In genomic region chr11:123129920-123130319, GRCh38 we compare ENCODE assay signal across 14 cellular contexts.
DNase-seq lines count a peak whose midpoint lies in the region; ATAC-seq and TF ChIP-seq lines count a peak whose summit lies in the region.
"Had no signal": no experiment of that assay in that cellular context is flagged by ENCODE, and none has a peak within 500 bp of the region (broad histone marks: within the 10 kb centered on the region; RNA-seq: fewer than 3 reads in every experiment).

No MANE protein-coding gene starts in this region.

- H3K9ac ChIP-seq in SK-N-SH: peak overlapping the region; percentile 61

- TF ChIP-seq RAD21 in SK-N-SH (IDR thresholded peaks at IDR 0.05; ENCODE audit: low read length): no peak

- H4K20me1 ChIP-seq in SK-N-SH (ENCODE audit: insufficient read depth): no peaks in the 10 kb centered on the region

- CTCF ChIA-PET in SK-N-SH (lab: Yijun Ruan, JAX): interaction anchor here (1.2 kb wide), 1 partner anchor 117 kb away, joined by 3 read pairs; no protein-coding TSS in a partner anchor

- peaks cover 44% of the 10 kb centered on the region for H3F3A ChIP-seq in SK-N-SH (replicated peaks; ENCODE audit: insufficient read depth)

- H3K4me2 ChIP-seq in SK-N-SH: peak overlapping the region; percentile 59

- H3K4me3 ChIP-seq in SK-N-SH (ENCODE audit: low read depth in 2 of 2, low read length in 1 of 2) (no peak overlapping the region), fibroblast of the aortic adventitia (ENCODE audit: low read depth, low read length) (no peak overlapping the region), sigmoid colon (no peak overlapping the region)
- H3K4me3 ChIP-seq: thyroid gland had no signal

- peaks cover 78% of the 10 kb centered on the region for H3K79me2 ChIP-seq in SK-N-SH (ENCODE audit: insufficient read depth)

- H3K36me3 Mint-ChIP-seq in progenitor cell of endocrine pancreas (ENCODE audit: insufficient read depth): no peaks in the 10 kb centered on the region

- H3K27me3 ChIP-seq in SK-N-SH (ENCODE audit: insufficient read depth): no peaks in the 10 kb centered on the region
- H3K27me3 ChIP-seq in sigmoid colon: no peaks in the 10 kb centered on the region
- H3K27me3 ChIP-seq: thyroid gland had no signal

- no peak overlapping the region for H3K4me3 Mint-ChIP-seq in progenitor cell of endocrine pancreas (ENCODE audit: low read depth)
- H3K4me3 Mint-ChIP-seq: activated CD4-positive, alpha-beta T cell treated with anti-CD3 and anti-CD28 coated beads, Interleukin-2, amount 10 ng/mL, durations not matched to agents 24 days and 14 days; activated naive CD4-positive, alpha-beta T cell treated with anti-CD3 and anti-CD28 coated beads for 36 hours; H9 had no signal

- TF ChIP-seq CTCF in SK-N-SH (IDR thresholded peaks at IDR 0.05) (no peak), fibroblast of the aortic adventitia (IDR thresholded peaks at IDR 0.05; ENCODE audit: insufficient read depth, low read length) (no peak), sigmoid colon (IDR thresholded peaks at IDR 0.05) (no peak), progenitor cell of endocrine pancreas (IDR thresholded peaks at IDR 0.05; ENCODE audit: unreplicated experiment) (no peak)

- ATAC-seq in HG03045 (IDR thresholded peaks at IDR 0.05; ENCODE audit: unreplicated experiment): no peak

- WGBS in SK-N-SH (ENCODE audit: low lambda C conversion rate): 7% methylated on average over 3 of the region's 3 CpGs
- 70 to 83% methylated on average over 3 of the region's 3 CpGs for WGBS in sigmoid colon, 2 donors

- TF ChIP-seq EP300 in SK-N-SH (IDR thresholded peaks at IDR 0.05; ENCODE audit: borderline replicate concordance in 1 of 2, low read depth in 1 of 2, low read length in 1 of 2) (no peak), sigmoid colon (IDR thresholded peaks at IDR 0.05) (no peak)

- POLR2A ChIA-PET in SK-N-SH (lab: Yijun Ruan, JAX): no interaction called here

- peaks cover 4 to 37% of the 10 kb centered on the region in 2 experiments; a peak in 3 of 4 replicates for H3K4me1 ChIP-seq in SK-N-SH (ENCODE audit: control insufficient read depth in 1 of 2, insufficient read depth in 2 of 2, low read depth in 1 of 2, low read length in 1 of 2)
- peaks cover 0 to 30% (median 23%) of the 10 kb centered on the region in 4 donors for H3K4me1 ChIP-seq in sigmoid colon

- H3K9me2 ChIP-seq in SK-N-SH: no peaks in the 10 kb centered on the region

- no peak overlapping the region for H3K27ac Mint-ChIP-seq in progenitor cell of endocrine pancreas
- H3K27ac Mint-ChIP-seq: activated CD4-positive, alpha-beta T cell treated with anti-CD3 and anti-CD28 coated beads, Interleukin-2, amount 10 ng/mL, durations not matched to agents 24 days and 14 days; activated naive CD4-positive, alpha-beta T cell treated with anti-CD3 and anti-CD28 coated beads for 36 hours had no signal

- H3K9me3 ChIP-seq in SK-N-SH: no peaks in the 10 kb centered on the region
- H3K9me3 ChIP-seq in sigmoid colon: no peaks in the 10 kb centered on the region
- H3K9me3 ChIP-seq: thyroid gland had no signal

- H3K27me3 Mint-ChIP-seq in progenitor cell of endocrine pancreas: no peaks in the 10 kb centered on the region

- peak overlapping the region; percentile 42; the same call in 1 of the 2 replicates for H2AFZ ChIP-seq in SK-N-SH (ENCODE audit: low read depth)

- TF ChIP-seq POLR2A in sigmoid colon (IDR thresholded peaks at IDR 0.05): no peak

- H3K27ac ChIP-seq in SK-N-SH (ENCODE audit: low read depth in 2 of 2, low read length in 1 of 2) (peak overlapping the region; percentile 65 to 98), sigmoid colon (peak overlapping the region; percentile 5 to 79 (median 75)), caudate nucleus (ENCODE audit: low read depth, low read length) (no peak overlapping the region)
- H3K27ac ChIP-seq: thyroid gland had no signal

- H3K9me3 Mint-ChIP-seq in progenitor cell of endocrine pancreas (ENCODE audit: low read depth): no peaks in the 10 kb centered on the region
- H3K9me3 Mint-ChIP-seq: activated CD4-positive, alpha-beta T cell treated with anti-CD3 and anti-CD28 coated beads, Interleukin-2, amount 10 ng/mL, durations not matched to agents 24 days and 14 days; activated naive CD4-positive, alpha-beta T cell treated with anti-CD3 and anti-CD28 coated beads for 36 hours; H9 had no signal

- peak; percentile 55 for DNase-seq in GM03348 (ENCODE audit: low spot score)
- no peak for DNase-seq in SK-N-SH
- peak; percentile 60 for DNase-seq in fibroblast of the aortic adventitia (ENCODE audit: low read depth)
- no peak for DNase-seq in sigmoid colon
- no peak for DNase-seq in caudate nucleus (lab: John Stamatoyannopoulos, UW)
- DNase-seq in GF-D8 (lab: John Stamatoyannopoulos, UW): no peak
- no peak for DNase-seq in progenitor cell of endocrine pancreas (ENCODE audit: low spot score, unreplicated experiment)
- DNase-seq: activated CD4-positive, alpha-beta T cell treated with anti-CD3 and anti-CD28 coated beads, Interleukin-2, amount 10 ng/mL, durations not matched to agents 24 days and 14 days; activated naive CD4-positive, alpha-beta T cell treated with anti-CD3 and anti-CD28 coated beads for 36 hours; effector CD4-positive, alpha-beta T cell; H9; NCI-H226; thyroid gland had no signal

- H3K4me1 Mint-ChIP-seq in progenitor cell of endocrine pancreas (ENCODE audit: low read depth): no peaks in the 10 kb centered on the region

- peaks cover 0 to 7% of the 10 kb centered on the region in 2 experiments for H3K36me3 ChIP-seq in SK-N-SH (replicated peaks in 1 of 2; ENCODE audit: control insufficient read depth in 1 of 2, insufficient read depth in 2 of 2, low read length in 1 of 2)
- peaks cover 0 to 4% (median 0%) of the 10 kb centered on the region in 4 donors for H3K36me3 ChIP-seq in sigmoid colon
- H3K36me3 ChIP-seq: thyroid gland had no signal

- intact Hi-C loops in sigmoid colon (cut with DNase I): no loop called here

TF ChIP-seq in SK-N-SH, 30 proteins besides CTCF, POLR2A, EP300 and RAD21 (continues in another document):
- TF ChIP-seq JUND (IDR thresholded peaks at IDR 0.05): peak; percentile 24; the same call in 1 of the 2 replicates
- TF ChIP-seq NFIC (IDR thresholded peaks at IDR 0.05; ENCODE audit: borderline replicate concordance): 0 out of 2 replicates have a peak, but pooled peaks have one; percentile 15
- no peak for TF ChIP-seq RXRA (IDR thresholded peaks at IDR 0.05; ENCODE audit: borderline replicate concordance, low read depth)
- no peak for TF ChIP-seq CHD2 (IDR thresholded peaks at IDR 0.05; ENCODE audit: low read length, partially characterized antibody)
- no peak for TF ChIP-seq IRF3 (IDR thresholded peaks at IDR 0.05; ENCODE audit: low read depth, low read length)
- no peak for TF ChIP-seq RFX5 (IDR thresholded peaks at IDR 0.05; ENCODE audit: low read length)
- TF ChIP-seq ELF1 (IDR thresholded peaks at IDR 0.05): no peak
- TF ChIP-seq YY1 (IDR thresholded peaks at IDR 0.05; ENCODE audit: low read depth): no peak
- TF ChIP-seq RCOR1 (IDR thresholded peaks at IDR 0.05; ENCODE audit: low read length): no peak
- TF ChIP-seq, protein P1, sequence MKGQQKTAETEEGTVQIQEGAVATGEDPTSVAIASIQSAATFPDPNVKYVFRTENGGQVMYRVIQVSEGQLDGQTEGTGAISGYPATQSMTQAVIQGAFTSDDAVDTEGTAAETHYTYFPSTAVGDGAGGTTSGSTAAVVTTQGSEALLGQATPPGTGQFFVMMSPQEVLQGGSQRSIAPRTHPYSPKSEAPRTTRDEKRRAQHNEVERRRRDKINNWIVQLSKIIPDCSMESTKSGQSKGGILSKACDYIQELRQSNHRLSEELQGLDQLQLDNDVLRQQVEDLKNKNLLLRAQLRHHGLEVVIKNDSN (IDR thresholded peaks at IDR 0.05; ENCODE audit: borderline replicate concordance, low read depth): no peak
- TF ChIP-seq TCF12 (IDR thresholded peaks at IDR 0.05): peak; percentile 53; the same call in 1 of the 2 replicates
- TF ChIP-seq GATA2 (CRISPR knock-in tag; IDR thresholded peaks at IDR 0.05): no peak
- TF ChIP-seq FOSL2 (IDR thresholded peaks at IDR 0.05; ENCODE audit: borderline replicate concordance, low read depth): peak; percentile 24; the same call in 1 of the 2 replicates
- TF ChIP-seq ZBTB33 (IDR thresholded peaks at IDR 0.05; ENCODE audit: borderline replicate concordance, low read depth): no peak
- no peak for TF ChIP-seq MEF2A (IDR thresholded peaks at IDR 0.05; ENCODE audit: borderline replicate concordance, low read depth)
- no peak for TF ChIP-seq FOXJ3 (CRISPR knock-in tag; IDR thresholded peaks at IDR 0.05)

Comparison
In these comparisons a context has a peak if more than half of its experiments do, and no peak if none do; other contexts are left out.
1. DNase-seq: peak in GM03348 (single experiment) and fibroblast of the aortic adventitia (single experiment); none in SK-N-SH (single experiment), sigmoid colon (single experiment), caudate nucleus (0 of 61), GF-D8 (single experiment) and progenitor cell of endocrine pancreas (single experiment).